Comparison of ENCODE assay signal across 1 cellular context in the genomic region with DNA sequence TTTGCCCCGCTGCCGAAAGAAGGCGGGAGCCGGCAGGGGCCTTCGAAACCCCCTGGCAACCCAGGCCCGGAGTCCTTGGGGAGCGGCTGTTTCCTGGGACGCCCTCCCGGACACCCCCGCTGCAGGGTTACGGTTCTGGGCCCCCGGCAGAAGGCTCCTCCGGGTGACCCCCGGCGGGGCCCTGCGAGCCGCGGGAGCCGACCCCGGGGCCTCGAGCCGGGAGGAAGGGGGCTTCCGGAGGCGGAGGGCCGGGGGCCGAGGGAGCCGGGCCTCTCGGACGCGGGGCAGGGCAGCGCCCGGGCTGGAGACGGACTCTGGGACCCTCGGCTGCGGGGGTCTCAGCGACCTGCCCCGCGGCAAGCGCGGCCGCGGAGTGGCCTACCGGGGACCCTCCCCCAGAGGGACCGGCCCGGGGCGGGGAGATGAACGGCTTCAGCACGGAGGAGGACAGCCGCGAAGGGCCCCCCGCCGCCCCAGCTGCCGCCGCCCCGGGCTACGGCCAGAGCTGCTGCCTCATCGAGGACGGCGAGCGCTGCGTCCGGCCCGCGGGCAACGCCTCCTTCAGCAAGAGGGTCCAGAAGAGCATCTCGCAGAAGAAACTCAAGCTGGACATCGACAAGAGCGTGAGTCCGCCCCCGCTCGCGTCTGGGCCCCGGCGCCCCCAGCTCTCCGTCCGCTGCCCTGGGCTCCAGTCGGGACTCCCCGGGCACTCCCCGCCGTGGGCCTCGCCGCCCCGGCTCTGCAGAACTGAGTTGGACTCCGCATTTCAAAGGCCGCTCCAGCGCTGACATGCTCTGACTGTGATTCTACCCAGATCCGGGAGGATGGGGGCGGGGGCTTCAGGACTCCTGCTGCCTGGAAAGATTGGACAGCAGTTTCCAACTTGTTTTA.
TF ChIP-seq lines count a peak whose summit lies in the region.

No MANE protein-coding gene starts in this region.

TF ChIP-seq in HepG2, 621 proteins besides CTCF, POLR2A, EP300 and RAD21 (continued from another document):
- TF ChIP-seq, protein P1, sequence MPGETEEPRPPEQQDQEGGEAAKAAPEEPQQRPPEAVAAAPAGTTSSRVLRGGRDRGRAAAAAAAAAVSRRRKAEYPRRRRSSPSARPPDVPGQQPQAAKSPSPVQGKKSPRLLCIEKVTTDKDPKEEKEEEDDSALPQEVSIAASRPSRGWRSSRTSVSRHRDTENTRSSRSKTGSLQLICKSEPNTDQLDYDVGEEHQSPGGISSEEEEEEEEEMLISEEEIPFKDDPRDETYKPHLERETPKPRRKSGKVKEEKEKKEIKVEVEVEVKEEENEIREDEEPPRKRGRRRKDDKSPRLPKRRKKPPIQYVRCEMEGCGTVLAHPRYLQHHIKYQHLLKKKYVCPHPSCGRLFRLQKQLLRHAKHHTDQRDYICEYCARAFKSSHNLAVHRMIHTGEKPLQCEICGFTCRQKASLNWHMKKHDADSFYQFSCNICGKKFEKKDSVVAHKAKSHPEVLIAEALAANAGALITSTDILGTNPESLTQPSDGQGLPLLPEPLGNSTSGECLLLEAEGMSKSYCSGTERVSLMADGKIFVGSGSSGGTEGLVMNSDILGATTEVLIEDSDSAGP (CRISPR knock-in tag; IDR thresholded peaks at IDR 0.05; ENCODE audit: borderline replicate concordance), result 0 out of 2 replicates have a peak, but pooled peaks have one; percentile 42
- TF ChIP-seq PCBP1 (IDR thresholded peaks at IDR 0.05; ENCODE audit: borderline replicate concordance, low read depth, low read length), result no peak
- TF ChIP-seq ZNF598 (CRISPR knock-in tag; IDR thresholded peaks at IDR 0.05; ENCODE audit: borderline replicate concordance), result no peak; the same call in 1 of the 2 replicates
- TF ChIP-seq ZNF33A (CRISPR knock-in tag; IDR thresholded peaks at IDR 0.05; ENCODE audit: borderline replicate concordance), result no peak
- TF ChIP-seq ZNF841 (CRISPR knock-in tag; IDR thresholded peaks at IDR 0.05; ENCODE audit: borderline replicate concordance), result no peak
- TF ChIP-seq CBFB (CRISPR knock-in tag; IDR thresholded peaks at IDR 0.05), result no peak
- no peak for TF ChIP-seq ZNF136 (CRISPR knock-in tag; IDR thresholded peaks at IDR 0.05; ENCODE audit: low read depth)
- peak; percentile 56; the same call in 1 of the 2 replicates for TF ChIP-seq ARHGAP35 (CRISPR knock-in tag; IDR thresholded peaks at IDR 0.05; ENCODE audit: borderline replicate concordance)
- no peak for TF ChIP-seq ZNF33B (CRISPR knock-in tag; IDR thresholded peaks at IDR 0.05)
- TF ChIP-seq, protein P2, sequence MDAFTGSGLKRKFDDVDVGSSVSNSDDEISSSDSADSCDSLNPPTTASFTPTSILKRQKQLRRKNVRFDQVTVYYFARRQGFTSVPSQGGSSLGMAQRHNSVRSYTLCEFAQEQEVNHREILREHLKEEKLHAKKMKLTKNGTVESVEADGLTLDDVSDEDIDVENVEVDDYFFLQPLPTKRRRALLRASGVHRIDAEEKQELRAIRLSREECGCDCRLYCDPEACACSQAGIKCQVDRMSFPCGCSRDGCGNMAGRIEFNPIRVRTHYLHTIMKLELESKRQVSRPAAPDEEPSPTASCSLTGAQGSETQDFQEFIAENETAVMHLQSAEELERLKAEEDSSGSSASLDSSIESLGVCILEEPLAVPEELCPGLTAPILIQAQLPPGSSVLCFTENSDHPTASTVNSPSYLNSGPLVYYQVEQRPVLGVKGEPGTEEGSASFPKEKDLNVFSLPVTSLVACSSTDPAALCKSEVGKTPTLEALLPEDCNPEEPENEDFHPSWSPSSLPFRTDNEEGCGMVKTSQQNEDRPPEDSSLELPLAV (CRISPR knock-in tag; conservative IDR thresholded peaks at IDR 0.05; ENCODE audit: low read depth), result no peak
- TF ChIP-seq, protein P3, sequence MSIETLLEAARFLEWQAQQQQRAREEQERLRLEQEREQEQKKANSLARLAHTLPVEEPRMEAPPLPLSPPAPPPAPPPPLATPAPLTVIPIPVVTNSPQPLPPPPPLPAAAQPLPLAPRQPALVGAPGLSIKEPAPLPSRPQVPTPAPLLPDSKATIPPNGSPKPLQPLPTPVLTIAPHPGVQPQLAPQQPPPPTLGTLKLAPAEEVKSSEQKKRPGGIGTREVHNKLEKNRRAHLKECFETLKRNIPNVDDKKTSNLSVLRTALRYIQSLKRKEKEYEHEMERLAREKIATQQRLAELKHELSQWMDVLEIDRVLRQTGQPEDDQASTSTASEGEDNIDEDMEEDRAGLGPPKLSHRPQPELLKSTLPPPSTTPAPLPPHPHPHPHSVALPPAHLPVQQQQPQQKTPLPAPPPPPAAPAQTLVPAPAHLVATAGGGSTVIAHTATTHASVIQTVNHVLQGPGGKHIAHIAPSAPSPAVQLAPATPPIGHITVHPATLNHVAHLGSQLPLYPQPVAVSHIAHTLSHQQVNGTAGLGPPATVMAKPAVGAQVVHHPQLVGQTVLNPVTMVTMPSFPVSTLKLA (IDR thresholded peaks at IDR 0.05), result no peak
- TF ChIP-seq ZNF674 (CRISPR knock-in tag; IDR thresholded peaks at IDR 0.05; ENCODE audit: low read depth), result no peak
- no peak for TF ChIP-seq ZNF557 (CRISPR knock-in tag; IDR thresholded peaks at IDR 0.05)
- no peak for TF ChIP-seq ZNF724P (CRISPR knock-in tag; IDR thresholded peaks at IDR 0.05; ENCODE audit: borderline replicate concordance)
- no peak for TF ChIP-seq ZNF224 (CRISPR knock-in tag; IDR thresholded peaks at IDR 0.05)
- TF ChIP-seq HHEX (CRISPR knock-in tag; IDR thresholded peaks at IDR 0.05), result no peak
- TF ChIP-seq, protein P4, sequence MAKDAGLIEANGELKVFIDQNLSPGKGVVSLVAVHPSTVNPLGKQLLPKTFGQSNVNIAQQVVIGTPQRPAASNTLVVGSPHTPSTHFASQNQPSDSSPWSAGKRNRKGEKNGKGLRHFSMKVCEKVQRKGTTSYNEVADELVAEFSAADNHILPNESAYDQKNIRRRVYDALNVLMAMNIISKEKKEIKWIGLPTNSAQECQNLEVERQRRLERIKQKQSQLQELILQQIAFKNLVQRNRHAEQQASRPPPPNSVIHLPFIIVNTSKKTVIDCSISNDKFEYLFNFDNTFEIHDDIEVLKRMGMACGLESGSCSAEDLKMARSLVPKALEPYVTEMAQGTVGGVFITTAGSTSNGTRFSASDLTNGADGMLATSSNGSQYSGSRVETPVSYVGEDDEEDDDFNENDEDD (CRISPR knock-in tag; IDR thresholded peaks at IDR 0.05; ENCODE audit: borderline replicate concordance), result no peak
- TF ChIP-seq, protein P5, sequence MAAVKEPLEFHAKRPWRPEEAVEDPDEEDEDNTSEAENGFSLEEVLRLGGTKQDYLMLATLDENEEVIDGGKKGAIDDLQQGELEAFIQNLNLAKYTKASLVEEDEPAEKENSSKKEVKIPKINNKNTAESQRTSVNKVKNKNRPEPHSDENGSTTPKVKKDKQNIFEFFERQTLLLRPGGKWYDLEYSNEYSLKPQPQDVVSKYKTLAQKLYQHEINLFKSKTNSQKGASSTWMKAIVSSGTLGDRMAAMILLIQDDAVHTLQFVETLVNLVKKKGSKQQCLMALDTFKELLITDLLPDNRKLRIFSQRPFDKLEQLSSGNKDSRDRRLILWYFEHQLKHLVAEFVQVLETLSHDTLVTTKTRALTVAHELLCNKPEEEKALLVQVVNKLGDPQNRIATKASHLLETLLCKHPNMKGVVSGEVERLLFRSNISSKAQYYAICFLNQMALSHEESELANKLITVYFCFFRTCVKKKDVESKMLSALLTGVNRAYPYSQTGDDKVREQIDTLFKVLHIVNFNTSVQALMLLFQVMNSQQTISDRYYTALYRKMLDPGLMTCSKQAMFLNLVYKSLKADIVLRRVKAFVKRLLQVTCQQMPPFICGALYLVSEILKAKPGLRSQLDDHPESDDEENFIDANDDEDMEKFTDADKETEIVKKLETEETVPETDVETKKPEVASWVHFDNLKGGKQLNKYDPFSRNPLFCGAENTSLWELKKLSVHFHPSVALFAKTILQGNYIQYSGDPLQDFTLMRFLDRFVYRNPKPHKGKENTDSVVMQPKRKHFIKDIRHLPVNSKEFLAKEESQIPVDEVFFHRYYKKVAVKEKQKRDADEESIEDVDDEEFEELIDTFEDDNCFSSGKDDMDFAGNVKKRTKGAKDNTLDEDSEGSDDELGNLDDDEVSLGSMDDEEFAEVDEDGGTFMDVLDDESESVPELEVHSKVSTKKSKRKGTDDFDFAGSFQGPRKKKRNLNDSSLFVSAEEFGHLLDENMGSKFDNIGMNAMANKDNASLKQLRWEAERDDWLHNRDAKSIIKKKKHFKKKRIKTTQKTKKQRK (IDR thresholded peaks at IDR 0.05; ENCODE audit: low read length), result no peak
- no peak for TF ChIP-seq XBP1 (CRISPR knock-in tag; IDR thresholded peaks at IDR 0.05)
- TF ChIP-seq SP4 (CRISPR knock-in tag; IDR thresholded peaks at IDR 0.05), result 0 out of 2 replicates have a peak, but pooled peaks have one; percentile 22
- TF ChIP-seq TCF12 (IDR thresholded peaks at IDR 0.05), result no peak
- TF ChIP-seq TCF12 (CRISPR knock-in tag; IDR thresholded peaks at IDR 0.05), result no peak
- TF ChIP-seq NCOR1 (IDR thresholded peaks at IDR 0.05; ENCODE audit: borderline replicate concordance, low read length), result no peak
- no peak for TF ChIP-seq PCBP2 (optimal IDR thresholded peaks at IDR 0.05; ENCODE audit: low read depth, low read length, poor library complexity, severe bottlenecking)
- TF ChIP-seq, protein P6, sequence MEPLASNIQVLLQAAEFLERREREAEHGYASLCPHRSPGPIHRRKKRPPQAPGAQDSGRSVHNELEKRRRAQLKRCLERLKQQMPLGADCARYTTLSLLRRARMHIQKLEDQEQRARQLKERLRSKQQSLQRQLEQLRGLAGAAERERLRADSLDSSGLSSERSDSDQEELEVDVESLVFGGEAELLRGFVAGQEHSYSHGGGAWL (CRISPR knock-in tag; IDR thresholded peaks at IDR 0.05), result peak; percentile 36; the same call in 1 of the 2 replicates
- TF ChIP-seq ZBTB3 (CRISPR knock-in tag; IDR thresholded peaks at IDR 0.05; ENCODE audit: borderline replicate concordance, low read depth), result no peak
- TF ChIP-seq ZMYM4 (CRISPR knock-in tag; IDR thresholded peaks at IDR 0.05), result no peak
- TF ChIP-seq GTF2F1 (IDR thresholded peaks at IDR 0.05; ENCODE audit: low read length), result no peak
- TF ChIP-seq, protein P7, sequence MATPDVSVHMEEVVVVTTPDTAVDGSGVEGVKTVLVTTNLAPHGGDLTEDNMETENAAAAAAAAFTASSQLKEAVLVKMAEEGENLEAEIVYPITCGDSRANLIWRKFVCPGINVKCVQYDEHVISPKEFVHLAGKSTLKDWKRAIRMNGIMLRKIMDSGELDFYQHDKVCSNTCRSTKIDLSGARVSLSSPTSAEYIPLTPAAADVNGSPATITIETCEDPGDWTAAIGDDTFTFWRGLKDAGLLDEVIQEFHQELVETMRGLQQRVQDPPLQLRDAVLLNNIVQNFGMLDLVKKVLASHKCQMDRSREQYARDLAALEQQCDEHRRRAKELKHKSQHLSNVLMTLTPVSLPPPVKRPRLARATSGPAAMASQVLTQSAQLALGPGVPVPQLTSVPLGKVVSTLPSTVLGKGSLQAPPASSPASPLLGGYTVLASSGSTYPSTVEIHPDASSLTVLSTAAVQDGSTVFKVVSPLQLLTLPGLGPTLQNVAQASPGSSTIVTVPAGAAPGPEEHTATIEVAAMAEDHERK (CRISPR knock-in tag; IDR thresholded peaks at IDR 0.05; ENCODE audit: low read depth), result no peak
- no peak for TF ChIP-seq PHB2 (IDR thresholded peaks at IDR 0.05; ENCODE audit: partially characterized antibody)
- TF ChIP-seq ZMAT3 (CRISPR knock-in tag; conservative IDR thresholded peaks at IDR 0.05), result no peak
- peak; percentile 59; the same call in 1 of the 2 replicates for TF ChIP-seq PATZ1 (CRISPR knock-in tag; IDR thresholded peaks at IDR 0.05)
- no peak for TF ChIP-seq HNF4A (CRISPR knock-in tag; IDR thresholded peaks at IDR 0.05)
- TF ChIP-seq TFDP2 (CRISPR knock-in tag; IDR thresholded peaks at IDR 0.05), result no peak
- no peak for TF ChIP-seq ZNF383 (CRISPR knock-in tag; IDR thresholded peaks at IDR 0.05; ENCODE audit: borderline replicate concordance)
- TF ChIP-seq NONO (IDR thresholded peaks at IDR 0.05), result no peak
- TF ChIP-seq NONO (CRISPR knock-in tag; conservative IDR thresholded peaks at IDR 0.05), result no peak
- TF ChIP-seq GTF3A (CRISPR knock-in tag; conservative IDR thresholded peaks at IDR 0.05), result no peak
TF ChIP-seq in HepG2: peak in this region for 75.
